In the genomic region with DNA sequence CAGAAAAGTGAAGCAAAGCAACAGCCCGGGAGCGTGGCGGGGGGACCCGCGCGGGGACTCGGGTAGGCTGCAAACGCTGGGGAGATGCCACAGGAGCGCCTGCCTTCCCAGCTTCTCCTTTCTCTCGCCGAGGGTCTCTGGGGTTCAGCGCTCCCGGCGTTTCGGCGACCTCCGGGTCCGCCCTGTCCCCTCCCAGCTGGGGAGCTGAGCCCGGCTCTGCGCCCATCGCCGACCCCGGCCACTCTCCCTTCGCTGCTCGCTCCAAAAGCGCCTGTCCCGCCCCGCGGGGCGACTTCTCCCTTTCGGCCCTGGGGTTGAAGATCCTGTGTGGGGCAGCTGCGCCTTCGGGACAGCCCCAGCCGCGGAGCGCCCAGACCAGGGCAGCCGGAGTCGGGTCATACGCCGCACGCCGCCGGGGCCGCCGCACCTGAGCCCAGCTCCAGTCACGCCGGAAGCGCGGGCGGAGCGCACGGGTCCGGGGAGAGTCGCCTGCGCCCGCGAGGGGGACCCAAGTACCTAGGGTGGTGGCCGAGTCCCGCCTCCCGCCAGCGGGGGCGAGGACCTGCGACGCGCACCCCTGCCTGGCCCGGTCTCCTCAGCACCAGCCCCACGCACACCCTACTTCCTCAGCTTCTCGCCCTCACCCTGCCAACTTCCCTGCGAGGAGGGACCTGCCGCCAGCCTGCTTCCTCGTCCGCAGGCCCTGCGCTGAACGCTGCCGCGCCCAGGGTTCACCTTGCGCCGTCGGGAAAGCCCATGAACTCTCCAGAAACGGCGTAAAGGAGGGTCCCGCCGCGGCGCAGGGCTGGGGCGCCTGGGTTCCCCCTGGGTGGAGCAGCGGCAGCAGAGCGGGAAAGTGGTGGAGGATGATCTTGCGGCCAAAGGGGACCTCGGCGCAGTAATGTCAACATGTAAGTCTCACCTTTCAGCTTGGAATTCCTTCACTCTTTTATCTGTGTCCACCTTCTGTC, we compare ENCODE assay signal across 9 cellular contexts. TPM values are rescaled to one million over a fixed set of nuclear protein-coding genes. Genes with fewer than 3 reads are reported as not detected.
DNase-seq lines count a peak whose midpoint lies in the region; ATAC-seq and TF ChIP-seq lines count a peak whose summit lies in the region.
"Had no signal": no experiment of that assay in that cellular context is flagged by ENCODE, and none has a peak within 500 bp of the region (broad histone marks: within the 10 kb centered on the region; RNA-seq: fewer than 3 reads in every experiment).

A gene (plus strand): TSS at position 587 of the 971 bp plus-strand sequence. CDS start 323 bp downstream, at position 910.

- peaks cover 40% of the 10 kb centered on the region for H3K27me3 Mint-ChIP-seq in activated T-helper 1 cell treated with anti-CD3 and anti-CD28 coated beads, Interleukin-12 subunit alpha, Interleukin-12 subunit beta, Interleukin-2, Interleukin-4 antibody, amounts not matched to agents 30 ng/mL and 10 ng/mL and 1 ng/mL, durations not matched to agents 14 hours and 24 hours and 36 hours (ENCODE audit: insufficient read depth)

- H3K27ac Mint-ChIP-seq in activated T-helper 1 cell treated with anti-CD3 and anti-CD28 coated beads, Interleukin-12 subunit alpha, Interleukin-12 subunit beta, Interleukin-2, Interleukin-4 antibody, amounts not matched to agents 30 ng/mL and 10 ng/mL and 1 ng/mL, durations not matched to agents 14 hours and 24 hours and 36 hours, result no peak within 1 kb of the TSS

- no peaks in the 10 kb centered on the region for H3K36me3 ChIP-seq in gastroesophageal sphincter
- H3K36me3 ChIP-seq in osteoblast (ENCODE audit: insufficient read depth, low read length), result no peaks in the 10 kb centered on the region
- H3K36me3 ChIP-seq in urinary bladder (ENCODE audit: insufficient read depth), result no peaks in the 10 kb centered on the region
- H3K36me3 ChIP-seq: neutrophil had no signal

- peak within 1 kb of the TSS; percentile 78 for H2AFZ ChIP-seq in osteoblast (ENCODE audit: low read length)

- no peaks in the 10 kb centered on the region for H3K36me3 Mint-ChIP-seq in activated T-helper 1 cell treated with anti-CD3 and anti-CD28 coated beads, Interleukin-12 subunit alpha, Interleukin-12 subunit beta, Interleukin-2, Interleukin-4 antibody, amounts not matched to agents 30 ng/mL and 10 ng/mL and 1 ng/mL, durations not matched to agents 14 hours and 24 hours and 36 hours (ENCODE audit: low read depth)

- no peaks in the 10 kb centered on the region for H3K79me2 ChIP-seq in osteoblast (ENCODE audit: insufficient read depth, low read length)

- TF ChIP-seq CTCF in gastroesophageal sphincter (IDR thresholded peaks at IDR 0.05), result peak in 1 of 4 experiments; percentile 10
- no peak for TF ChIP-seq CTCF in osteoblast (IDR thresholded peaks at IDR 0.05; ENCODE audit: extremely low read depth, low read depth, low read length)

- no peak for TF ChIP-seq EP300 in gastroesophageal sphincter (IDR thresholded peaks at IDR 0.05)

- H4K20me1 ChIP-seq in osteoblast (ENCODE audit: insufficient read depth, low read length), result no peaks in the 10 kb centered on the region

- H3K27ac ChIP-seq in gastroesophageal sphincter (peak within 1 kb of the TSS in 3 of 4 donors; percentile 54 to 73 (median 60)), osteoblast (ENCODE audit: low read depth, low read length) (no peak within 1 kb of the TSS), urinary bladder (ENCODE audit: low read depth) (peak within 1 kb of the TSS; percentile 53)
- H3K27ac ChIP-seq: neutrophil had no signal

- H3K4me2 ChIP-seq in osteoblast (ENCODE audit: insufficient read depth, low read length), result peak within 1 kb of the TSS; percentile 88

- H3K4me1 ChIP-seq in gastroesophageal sphincter (peaks cover 0 to 13% (median 0%) of the 10 kb centered on the region in 3 donors), osteoblast (ENCODE audit: insufficient read depth, low read length) (peaks cover 19% of the 10 kb centered on the region), urinary bladder (ENCODE audit: insufficient read depth) (peaks cover 1% of the 10 kb centered on the region)

- DNase-seq in NCI-H526 treated with DMSO at 0.1 percent for 48 hours (lab: John Stamatoyannopoulos, UW), result peak; percentile 14
- DNase-seq in activated T-helper 1 cell treated with anti-CD3 and anti-CD28 coated beads, Interleukin-12 subunit alpha, Interleukin-12 subunit beta, Interleukin-2, Interleukin-4 antibody, amounts not matched to agents 30 ng/mL and 10 ng/mL and 1 ng/mL, durations not matched to agents 14 hours and 24 hours and 36 hours (ENCODE audit: low spot score), result no peak
- peak; percentile 77 for DNase-seq in osteoblast (ENCODE audit: insufficient read length, low spot score, missing footprints)

- TF ChIP-seq POLR2A in gastroesophageal sphincter (IDR thresholded peaks at IDR 0.05), result no peak

- peak within 1 kb of the TSS; percentile 70 for H3K4me3 Mint-ChIP-seq in activated T-helper 1 cell treated with anti-CD3 and anti-CD28 coated beads, Interleukin-12 subunit alpha, Interleukin-12 subunit beta, Interleukin-2, Interleukin-4 antibody, amounts not matched to agents 30 ng/mL and 10 ng/mL and 1 ng/mL, durations not matched to agents 14 hours and 24 hours and 36 hours

- intact Hi-C loops in activated T-helper 1 cell treated with anti-CD3 and anti-CD28 coated beads, Interleukin-12 subunit alpha, Interleukin-12 subunit beta, Interleukin-2, Interleukin-4 antibody, amounts not matched to agents 30 ng/mL and 10 ng/mL and 1 ng/mL, durations not matched to agents 14 hours and 24 hours and 36 hours (cut with micrococcal nuclease), result loop anchor here (5.0 to 10.0 kb wide), 2 partner anchors 86 to 157 kb away; a partner anchor contains a TSS

- peak within 1 kb of the TSS; percentile 19 to 58 for H3K4me3 ChIP-seq in gastroesophageal sphincter
- peak within 1 kb of the TSS; percentile 72 for H3K4me3 ChIP-seq in osteoblast (ENCODE audit: insufficient read depth, low read length)
- peak within 1 kb of the TSS; percentile 53 for H3K4me3 ChIP-seq in urinary bladder (ENCODE audit: low read depth, low read length)

- WGBS in gastroesophageal sphincter (ENCODE audit: low coverage in 1 of 2), 2 donors, result 0 to 2% methylated on average over 1 to 8 of the region's 91 CpGs
- WGBS in urinary bladder, result under 1% methylated on average over 91 of the region's 91 CpGs

- peaks cover 0 to 5% (median 0%) of the 10 kb centered on the region in 3 donors for H3K9me3 ChIP-seq in gastroesophageal sphincter
- H3K9me3 ChIP-seq in osteoblast (ENCODE audit: low read depth, low read length), result no peaks in the 10 kb centered on the region
- H3K9me3 ChIP-seq: neutrophil had no signal

- H3K27me3 ChIP-seq in gastroesophageal sphincter, result peaks cover 37% of the 10 kb centered on the region
- peaks cover 6% of the 10 kb centered on the region for H3K27me3 ChIP-seq in osteoblast (ENCODE audit: insufficient read depth, low read length)

- H3K9me3 Mint-ChIP-seq in activated T-helper 1 cell treated with anti-CD3 and anti-CD28 coated beads, Interleukin-12 subunit alpha, Interleukin-12 subunit beta, Interleukin-2, Interleukin-4 antibody, amounts not matched to agents 30 ng/mL and 10 ng/mL and 1 ng/mL, durations not matched to agents 14 hours and 24 hours and 36 hours, result no peaks in the 10 kb centered on the region

- no peaks in the 10 kb centered on the region for H3K4me1 Mint-ChIP-seq in activated T-helper 1 cell treated with anti-CD3 and anti-CD28 coated beads, Interleukin-12 subunit alpha, Interleukin-12 subunit beta, Interleukin-2, Interleukin-4 antibody, amounts not matched to agents 30 ng/mL and 10 ng/mL and 1 ng/mL, durations not matched to agents 14 hours and 24 hours and 36 hours (ENCODE audit: low read depth)

- ATAC-seq in GM18508 (IDR thresholded peaks at IDR 0.05; ENCODE audit: insufficient read depth, unreplicated experiment) (peak; percentile 70), HG02763 (IDR thresholded peaks at IDR 0.05; ENCODE audit: unreplicated experiment) (peak; percentile 63), gastroesophageal sphincter (peak; percentile 58), GM18870 (IDR thresholded peaks at IDR 0.05; ENCODE audit: unreplicated experiment) (no peak)

RNA-seq across cellular contexts. Expression of the gene that starts here (rescaled TPM):
- total RNA-seq in activated T-helper 1 cell treated with anti-CD3 and anti-CD28 coated beads, Interleukin-12 subunit alpha, Interleukin-12 subunit beta, Interleukin-2, Interleukin-4 antibody, amounts not matched to agents 30 ng/mL and 10 ng/mL and 1 ng/mL, durations not matched to agents 14 hours and 24 hours and 36 hours, result not detected in 2 replicates
- total RNA-seq in gastroesophageal sphincter (10 to 100 TPM in 3 of 4 donors, 1 to 10 TPM in 1; 8.3 to 14.4 (median 11.4) TPM), osteoblast (under 0.01 and 0.36 TPM in 2 replicates), urinary bladder (124 TPM)
- 6.6 TPM for polyA plus RNA-seq in urinary bladder

Comparison
In these comparisons a context has a peak if more than half of its experiments do, and no peak if none do; other contexts are left out.
1. Peak in DNase-seq, H3K4me3 ChIP-seq and H3K4me2 ChIP-seq in osteoblast; RNA of the gene not detected or under 1 TPM.